25 cellular contexts compared by ENCODE assay signal in the genomic region with DNA sequence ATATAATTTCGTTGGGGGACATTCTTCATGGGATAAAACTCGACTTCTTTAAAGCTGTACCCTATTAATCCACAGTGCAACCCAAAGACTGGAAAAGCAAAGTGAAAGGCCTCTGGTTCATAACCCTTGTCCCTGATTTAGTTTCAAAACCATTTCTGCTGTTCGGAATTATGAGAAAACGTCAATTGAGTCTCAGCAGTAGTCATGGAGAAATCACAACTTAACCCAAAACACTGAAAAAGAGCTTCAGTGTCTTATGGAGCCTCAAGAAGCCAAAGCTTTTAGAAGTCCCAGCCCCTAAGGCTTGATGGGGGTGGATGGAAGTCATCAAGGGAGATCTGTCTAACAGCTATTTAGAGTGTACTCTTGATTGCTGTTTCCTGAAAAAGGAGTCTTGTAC.
"Had no signal": no experiment of that assay in that cellular context is flagged by ENCODE, and none has a peak within 500 bp of the region (broad histone marks: within the 10 kb centered on the region; RNA-seq: fewer than 3 reads in every experiment).

No MANE protein-coding gene starts in this region.

- H3K27ac ChIP-seq: dorsolateral prefrontal cortex, gastroesophageal sphincter, left lung, lower lobe of right lung, right atrium auricular region, thoracic aorta had no signal

- H3K4me1 ChIP-seq: left lung, lower lobe of right lung, right atrium auricular region had no signal

- H3K36me3 ChIP-seq: gastroesophageal sphincter, left lung, lower lobe of right lung, right atrium auricular region, thoracic aorta had no signal

- H3K4me3 ChIP-seq: dorsolateral prefrontal cortex, gastroesophageal sphincter, left lung, lower lobe of right lung, right atrium auricular region, thoracic aorta had no signal

- H3K27ac Mint-ChIP-seq: immature natural killer cell; memory B cell; naive B cell; stimulated activated memory B cell treated with anti-CD40 and anti-IgM and Interleukin-4, amounts not matched to agents 10 μg/mL and 1 μg/mL and 100 μg/mL, for 72 hours; stimulated activated naive CD8-positive, alpha-beta T cell treated with anti-CD3 and anti-CD28 coated beads, Interleukin-15, Interleukin-2, amounts not matched to agents 100 ng/mL and 50 ng/mL, for 24 hours had no signal

- ATAC-seq: esophagus mucosa; gastroesophageal sphincter; left lung; lower lobe of right lung; stimulated activated memory B cell treated with anti-CD40 and anti-IgM and Interleukin-4, amounts not matched to agents 10 μg/mL and 1 μg/mL and 100 μg/mL, for 72 hours had no signal

- H3K4me3 Mint-ChIP-seq: central memory CD8-positive, alpha-beta T cell; immature natural killer cell; memory B cell; naive B cell; nephron; stimulated activated memory B cell treated with anti-CD40 and anti-IgM and Interleukin-4, amounts not matched to agents 10 μg/mL and 1 μg/mL and 100 μg/mL, for 72 hours; stimulated activated naive CD8-positive, alpha-beta T cell treated with anti-CD3 and anti-CD28 coated beads, Interleukin-15, Interleukin-2, amounts not matched to agents 100 ng/mL and 50 ng/mL, for 24 hours had no signal

- H3K4me1 Mint-ChIP-seq: central memory CD8-positive, alpha-beta T cell; memory B cell; naive B cell; stimulated activated memory B cell treated with anti-CD40 and anti-IgM and Interleukin-4, amounts not matched to agents 10 μg/mL and 1 μg/mL and 100 μg/mL, for 72 hours had no signal

- DNase-seq: cortex of kidney; dorsolateral prefrontal cortex; effector CD8-positive, alpha-beta T cell; foreskin fibroblast; glutamatergic neuron; immature natural killer cell; left lung; lower lobe of right lung; midbrain; naive B cell; occipital lobe; posterior cingulate gyrus; stimulated activated CD4-positive, alpha-beta T cell treated with anti-CD3 and anti-CD28 coated beads, Interleukin-15, amount 100 ng/mL, for 24 hours; stimulated activated CD4-positive, alpha-beta T cell treated with anti-CD3 and anti-CD28 coated beads, Interleukin-1b, Interleukin-23, amount 100 ng/mL, for 48 hours; stimulated activated CD4-positive, alpha-beta T cell treated with anti-CD3 and anti-CD28 coated beads, Interleukin-4, amount 100 ng/mL, for 24 hours; trophoblast cell had no signal

- H3K27me3 ChIP-seq: gastroesophageal sphincter, left lung, right atrium auricular region had no signal
